14 cellular contexts compared by ENCODE assay signal in genomic region chr11:46694095-46694494, GRCh38. TPM values are rescaled to one million over a fixed set of nuclear protein-coding genes. Genes with fewer than 3 reads are reported as not detected.
A peak's percentile ranks its signal among the peaks of the same experiment; 100 is the strongest.
DNase-seq lines count a peak whose midpoint lies in the region; ATAC-seq and TF ChIP-seq lines count a peak whose summit lies in the region.
"Had no signal": no experiment of that assay in that cellular context is flagged by ENCODE, and none has a peak within 500 bp of the region (broad histone marks: within the 10 kb centered on the region; RNA-seq: fewer than 3 reads in every experiment).

No MANE protein-coding gene starts in this region.

- no peak for ATAC-seq in activated CD4-positive, alpha-beta T cell treated with anti-CD3 and anti-CD28 coated beads for 36 hours
- no peak for ATAC-seq in lung (ENCODE audit: insufficient read depth, low FRiP score)
- ATAC-seq in GM18873 (IDR thresholded peaks at IDR 0.05; ENCODE audit: low FRiP score, unreplicated experiment), result no peak
- ATAC-seq in GM18861 (IDR thresholded peaks at IDR 0.05; ENCODE audit: unreplicated experiment), result no peak
- ATAC-seq: A549; activated T-cell treated with anti-CD3 and anti-CD28 coated beads, Interleukin-2, amount 50 U/mL, for 72 hours had no signal

- H3K27ac Mint-ChIP-seq in activated CD4-positive, alpha-beta T cell treated with anti-CD3 and anti-CD28 coated beads, Interleukin-2, amount 10 ng/mL, durations not matched to agents 24 days and 14 days, result peak overlapping the region; percentile 49
- no peak overlapping the region for H3K27ac Mint-ChIP-seq in activated CD4-positive, alpha-beta T cell treated with anti-CD3 and anti-CD28 coated beads for 36 hours
- H3K27ac Mint-ChIP-seq: activated T-cell treated with anti-CD3 and anti-CD28 coated beads, Interleukin-2, amount 50 U/mL, for 72 hours had no signal

- H3K36me3 ChIP-seq in lung (ENCODE audit: control insufficient read depth in 2 of 2, insufficient read depth in 2 of 2, low read length in 2 of 2), result peaks cover 0 to 41% of the 10 kb centered on the region in 2 donors

- H3K4me3 Mint-ChIP-seq in activated CD4-positive, alpha-beta T cell treated with anti-CD3 and anti-CD28 coated beads, Interleukin-2, amount 10 ng/mL, durations not matched to agents 24 days and 14 days, result no peak overlapping the region
- H3K4me3 Mint-ChIP-seq in activated CD4-positive, alpha-beta T cell treated with anti-CD3 and anti-CD28 coated beads for 36 hours, result no peak overlapping the region
- H3K4me3 Mint-ChIP-seq: activated T-cell treated with anti-CD3 and anti-CD28 coated beads, Interleukin-2, amount 50 U/mL, for 72 hours had no signal

- TF ChIP-seq CTCF in lung (IDR thresholded peaks at IDR 0.05; ENCODE audit: control extremely low read depth, extremely low read depth), result no peak

- peaks cover 4 to 8% of the 10 kb centered on the region in 2 donors for H3K4me1 ChIP-seq in lung (ENCODE audit: control insufficient read depth in 2 of 2, insufficient read depth in 2 of 2, low read length in 2 of 2)
- H3K4me1 ChIP-seq: HAP-1 had no signal

- H3K9me3 Mint-ChIP-seq in activated CD4-positive, alpha-beta T cell treated with anti-CD3 and anti-CD28 coated beads, Interleukin-2, amount 10 ng/mL, durations not matched to agents 24 days and 14 days, result no peaks in the 10 kb centered on the region
- no peaks in the 10 kb centered on the region for H3K9me3 Mint-ChIP-seq in activated CD4-positive, alpha-beta T cell treated with anti-CD3 and anti-CD28 coated beads for 36 hours (ENCODE audit: low read depth)
- H3K9me3 Mint-ChIP-seq: activated T-cell treated with anti-CD3 and anti-CD28 coated beads, Interleukin-2, amount 50 U/mL, for 72 hours had no signal

- POLR2A ChIA-PET in activated CD4-positive, alpha-beta T cell treated with anti-CD3 and anti-CD28 coated beads for 36 hours (lab: Charles Lee), result no interaction called here

- no peak for DNase-seq in activated CD4-positive, alpha-beta T cell treated with anti-CD3 and anti-CD28 coated beads, Interleukin-2, amount 10 ng/mL, durations not matched to agents 24 days and 14 days
- DNase-seq in activated CD4-positive, alpha-beta T cell treated with anti-CD3 and anti-CD28 coated beads for 36 hours, result no peak
- DNase-seq in lung (ENCODE audit: low spot score) (no peak), substantia nigra (lab: John Stamatoyannopoulos, UW) (no peak), T-helper 1 cell (no peak)
- DNase-seq: activated T-cell treated with anti-CD3 and anti-CD28 coated beads, Interleukin-2, amount 50 U/mL, for 72 hours had no signal

- H3K27ac ChIP-seq in angular gyrus (ENCODE audit: low read depth, low read length), result peak overlapping the region; percentile 97
- peak overlapping the region; percentile 13 to 61 for H3K27ac ChIP-seq in lung (ENCODE audit: low read depth in 1 of 2, low read length in 1 of 2)
- peak overlapping the region; percentile 97 for H3K27ac ChIP-seq in substantia nigra (ENCODE audit: low read depth, low read length, poor library complexity, severe bottlenecking)

- WGBS in lung, 2 donors, result 93 to 94% methylated on average over 6 of the region's 6 CpGs

- no peaks in the 10 kb centered on the region for H3K9me3 ChIP-seq in lung (ENCODE audit: control insufficient read depth in 2 of 2, insufficient read depth in 1 of 2, low read length in 1 of 2)
- H3K9me3 ChIP-seq: A549, HAP-1 had no signal

- intact Hi-C loops in activated CD4-positive, alpha-beta T cell treated with anti-CD3 and anti-CD28 coated beads, Interleukin-2, amount 10 ng/mL, durations not matched to agents 24 days and 14 days (cut with micrococcal nuclease), result no loop called here
- intact Hi-C loops in activated CD4-positive, alpha-beta T cell treated with anti-CD3 and anti-CD28 coated beads for 36 hours (cut with DNase I, micrococcal nuclease), result no loop called here

- CTCF ChIA-PET in activated CD4-positive, alpha-beta T cell treated with anti-CD3 and anti-CD28 coated beads for 36 hours (lab: Charles Lee), result interaction anchor here (1.0 kb wide), 1 partner anchor 76 kb away, joined by 3 read pairs; no protein-coding TSS in a partner anchor

- H3K4me1 Mint-ChIP-seq in activated CD4-positive, alpha-beta T cell treated with anti-CD3 and anti-CD28 coated beads, Interleukin-2, amount 10 ng/mL, durations not matched to agents 24 days and 14 days, result peaks cover 16% of the 10 kb centered on the region
- H3K4me1 Mint-ChIP-seq in activated CD4-positive, alpha-beta T cell treated with anti-CD3 and anti-CD28 coated beads for 36 hours, result peaks cover 18% of the 10 kb centered on the region

- peaks cover 27% of the 10 kb centered on the region for H3K36me3 Mint-ChIP-seq in activated CD4-positive, alpha-beta T cell treated with anti-CD3 and anti-CD28 coated beads, Interleukin-2, amount 10 ng/mL, durations not matched to agents 24 days and 14 days (ENCODE audit: low read depth)
- peaks cover 24% of the 10 kb centered on the region for H3K36me3 Mint-ChIP-seq in activated CD4-positive, alpha-beta T cell treated with anti-CD3 and anti-CD28 coated beads for 36 hours (ENCODE audit: low read depth)

- no peaks in the 10 kb centered on the region for H3K27me3 Mint-ChIP-seq in activated CD4-positive, alpha-beta T cell treated with anti-CD3 and anti-CD28 coated beads, Interleukin-2, amount 10 ng/mL, durations not matched to agents 24 days and 14 days
- no peaks in the 10 kb centered on the region for H3K27me3 Mint-ChIP-seq in activated CD4-positive, alpha-beta T cell treated with anti-CD3 and anti-CD28 coated beads for 36 hours

- H3K27me3 ChIP-seq in lung (ENCODE audit: control insufficient read depth, insufficient read depth), result no peaks in the 10 kb centered on the region

- H3K4me3 ChIP-seq in lung, result no peak overlapping the region
- H3K4me3 ChIP-seq: A549, HAP-1 had no signal

RNA-seq across cellular contexts. Expression of gene ARHGAP1, which starts 6.3 kb away (rescaled TPM):
- total RNA-seq in activated CD4-positive, alpha-beta T cell treated with anti-CD3 and anti-CD28 coated beads, Interleukin-2, amount 10 ng/mL, durations not matched to agents 24 days and 14 days, result 59.1 and 61.7 TPM in 2 replicates
- 10 to 100 TPM; 40.2 to 50.0 TPM for total RNA-seq in activated CD4-positive, alpha-beta T cell treated with anti-CD3 and anti-CD28 coated beads for 36 hours
- 10 to 100 TPM; 41.5 to 87.9 TPM for total RNA-seq in lung
- 10 to 100 TPM; 23.3 to 31.7 TPM for polyA plus RNA-seq in lung

RNA-seq across cellular contexts. Expression of gene ZNF408, which starts 6.7 kb away (rescaled TPM):
- 12.9 and 14.1 TPM in 2 replicates for total RNA-seq in activated CD4-positive, alpha-beta T cell treated with anti-CD3 and anti-CD28 coated beads, Interleukin-2, amount 10 ng/mL, durations not matched to agents 24 days and 14 days
- total RNA-seq in activated CD4-positive, alpha-beta T cell treated with anti-CD3 and anti-CD28 coated beads for 36 hours, result 1 to 10 TPM; 8.8 to 9.0 TPM
- total RNA-seq in lung, result 10 to 100 TPM in 1 of 2 donors, 1 to 10 TPM in 1; 3.2 to 12.7 TPM
- polyA plus RNA-seq in lung, result 1 to 10 TPM; 5.8 to 7.9 TPM

RNA-seq across cellular contexts. Expression of gene F2, which starts 24.9 kb away (rescaled TPM):
- 0.30 TPM in 1 of 2 replicates, not detected in the other for total RNA-seq in activated CD4-positive, alpha-beta T cell treated with anti-CD3 and anti-CD28 coated beads, Interleukin-2, amount 10 ng/mL, durations not matched to agents 24 days and 14 days
- total RNA-seq in activated CD4-positive, alpha-beta T cell treated with anti-CD3 and anti-CD28 coated beads for 36 hours, result not detected
- total RNA-seq in lung, result under 1 TPM; 0.26 to 0.40 TPM
- under 1 TPM in 1 of 2 donors, not detected in 1; 0.01 TPM for polyA plus RNA-seq in lung
- total RNA-seq: activated T-cell treated with anti-CD3 and anti-CD28 coated beads, Interleukin-2, amount 50 U/mL, for 72 hours; endothelial cell of umbilical vein; mesenteric fat pad; pulmonary artery endothelial cell had no signal

Comparison
In these comparisons a context has a peak if more than half of its experiments do, and no peak if none do; other contexts are left out.
1. H3K27ac ChIP-seq: peak in every context shown above with its lines; median percentile 97 in angular gyrus; 97 in substantia nigra; 37 in lung.